ENCODE assay signal across 9 cellular contexts in genomic region chr18:11741505-11742145, GRCh38. TPM values are rescaled to one million over a fixed set of nuclear protein-coding genes. Genes with fewer than 3 reads are reported as not detected.
A peak's percentile ranks its signal among the peaks of the same experiment; 100 is the strongest.
DNase-seq lines count a peak whose midpoint lies in the region; ATAC-seq and TF ChIP-seq lines count a peak whose summit lies in the region.
"Had no signal": no experiment of that assay in that cellular context is flagged by ENCODE, and none has a peak within 500 bp of the region (broad histone marks: within the 10 kb centered on the region; RNA-seq: fewer than 3 reads in every experiment).

No MANE protein-coding gene starts in this region.

- H3K27ac ChIP-seq in RWPE1 = no peak overlapping the region
- H3K27ac ChIP-seq in hepatocyte = no peak overlapping the region
- H3K27ac ChIP-seq: SJCRH30 had no signal

- H3K79me2 ChIP-seq in hepatocyte = no peaks in the 10 kb centered on the region

- no peaks in the 10 kb centered on the region for H3K4me1 ChIP-seq in hepatocyte (ENCODE audit: insufficient read depth)
- H3K4me1 ChIP-seq: SJCRH30 had no signal

- no peaks in the 10 kb centered on the region for H3K9me2 ChIP-seq in hepatocyte (replicated peaks; ENCODE audit: insufficient read depth)

- no peaks in the 10 kb centered on the region for H3K9me3 ChIP-seq in hepatocyte (ENCODE audit: low read depth)
- H3K9me3 ChIP-seq: SJCRH30 had no signal

- no peak overlapping the region for H3K4me2 ChIP-seq in hepatocyte

- ATAC-seq in GM18498 (IDR thresholded peaks at IDR 0.05; ENCODE audit: unreplicated experiment) = peak; percentile 48
- no peak for ATAC-seq in GM18907 (IDR thresholded peaks at IDR 0.05; ENCODE audit: unreplicated experiment)
- no peak for ATAC-seq in activated naive CD4-positive, alpha-beta T cell treated with anti-CD3 and anti-CD28 coated beads, Interleukin-2, amount 50 U/mL, for 72 hours

- no peaks in the 10 kb centered on the region for H3K9me3 Mint-ChIP-seq in activated naive CD4-positive, alpha-beta T cell treated with anti-CD3 and anti-CD28 coated beads, Interleukin-2, amount 50 U/mL, for 72 hours

- whole genome bisulfite sequencing in hepatocyte (ENCODE audit: low lambda C conversion rate, missing lambda C conversion rate) = 75% methylated on average over 5 of the region's 5 CpGs

- no peak overlapping the region for H3K4me3 ChIP-seq in hepatocyte
- H3K4me3 ChIP-seq: SJCRH30 had no signal

- POLR2A ChIA-PET in RWPE1 (lab: Yijun Ruan, JAX; ENCODE audit: low non-redundant PET) = no interaction called here

- no peaks in the 10 kb centered on the region for H3K36me3 ChIP-seq in hepatocyte (replicated peaks; ENCODE audit: insufficient read depth, low read depth)
- H3K36me3 ChIP-seq: SJCRH30 had no signal

- H3K27me3 ChIP-seq in hepatocyte = peaks cover 2% of the 10 kb centered on the region
- H3K27me3 ChIP-seq: SJCRH30 had no signal

- H2AFZ ChIP-seq in hepatocyte = no peak overlapping the region

- TF ChIP-seq CTCF in RWPE1 (conservative IDR thresholded peaks at IDR 0.05; ENCODE audit: low read depth) (peak; percentile 59), hepatocyte (IDR thresholded peaks at IDR 0.05; ENCODE audit: poor library complexity) (peak; percentile 34)

- H3K36me3 Mint-ChIP-seq in activated naive CD4-positive, alpha-beta T cell treated with anti-CD3 and anti-CD28 coated beads, Interleukin-2, amount 50 U/mL, for 72 hours = no peaks in the 10 kb centered on the region

- DNase-seq in ACHN (peak; percentile 36), RWPE1 (ENCODE audit: low spot score) (peak; percentile 35), hepatocyte (ENCODE audit: low spot score) (no peak), NCI-H345 treated with DMSO at 0.1 percent for 48 hours (lab: John Stamatoyannopoulos, UW; ENCODE audit: unreplicated experiment) (no peak), NCI-H1048 (lab: John Stamatoyannopoulos, UW) (no peak)
- no peak for DNase-seq in activated naive CD4-positive, alpha-beta T cell treated with anti-CD3 and anti-CD28 coated beads, Interleukin-2, amount 50 U/mL, for 72 hours (ENCODE audit: low spot score in 2 of 2)

- CTCF ChIA-PET in RWPE1 (lab: Yijun Ruan, JAX) = interaction anchor here (0.6 to 1.7 kb wide), 3 partner anchors 9 to 86 kb away, joined by 3 to 7 read pairs (median 6); no protein-coding TSS in a partner anchor

- in situ Hi-C loops in ACHN (cut with HindIII; ENCODE audit: low pct_ligation_motif_present, low pct_unique_long_range_greater_than_20kb, low sequenced_read_pairs) = no loop called here

- no peaks in the 10 kb centered on the region for H4K20me1 ChIP-seq in hepatocyte (ENCODE audit: insufficient read depth, poor library complexity, severe bottlenecking)

- H3K27ac Mint-ChIP-seq in activated naive CD4-positive, alpha-beta T cell treated with anti-CD3 and anti-CD28 coated beads, Interleukin-2, amount 50 U/mL, for 72 hours = no peak overlapping the region

RNA-seq across cellular contexts. Expression of gene GNAL, which starts 52.6 kb away (rescaled TPM):
- total RNA-seq in hepatocyte = 5.2 and 7.1 TPM in 2 replicates
- polyA plus RNA-seq in hepatocyte = 2.7 and 4.4 TPM in 2 replicates
- under 1 TPM; 0.20 to 0.53 TPM for total RNA-seq in activated naive CD4-positive, alpha-beta T cell treated with anti-CD3 and anti-CD28 coated beads, Interleukin-2, amount 50 U/mL, for 72 hours

Comparison
In these comparisons a context has a peak if more than half of its experiments do, and no peak if none do; other contexts are left out.
1. DNase-seq: peak in ACHN (single experiment) and RWPE1 (single experiment); none in hepatocyte (single experiment), NCI-H345 treated with DMSO at 0.1 percent for 48 hours (single experiment), NCI-H1048 (single experiment) and activated naive CD4-positive, alpha-beta T cell treated with anti-CD3 and anti-CD28 coated beads, Interleukin-2, amount 50 U/mL, for 72 hours (0 of 2).